ENCODE assay signal across 13 cellular contexts in the genomic region with DNA sequence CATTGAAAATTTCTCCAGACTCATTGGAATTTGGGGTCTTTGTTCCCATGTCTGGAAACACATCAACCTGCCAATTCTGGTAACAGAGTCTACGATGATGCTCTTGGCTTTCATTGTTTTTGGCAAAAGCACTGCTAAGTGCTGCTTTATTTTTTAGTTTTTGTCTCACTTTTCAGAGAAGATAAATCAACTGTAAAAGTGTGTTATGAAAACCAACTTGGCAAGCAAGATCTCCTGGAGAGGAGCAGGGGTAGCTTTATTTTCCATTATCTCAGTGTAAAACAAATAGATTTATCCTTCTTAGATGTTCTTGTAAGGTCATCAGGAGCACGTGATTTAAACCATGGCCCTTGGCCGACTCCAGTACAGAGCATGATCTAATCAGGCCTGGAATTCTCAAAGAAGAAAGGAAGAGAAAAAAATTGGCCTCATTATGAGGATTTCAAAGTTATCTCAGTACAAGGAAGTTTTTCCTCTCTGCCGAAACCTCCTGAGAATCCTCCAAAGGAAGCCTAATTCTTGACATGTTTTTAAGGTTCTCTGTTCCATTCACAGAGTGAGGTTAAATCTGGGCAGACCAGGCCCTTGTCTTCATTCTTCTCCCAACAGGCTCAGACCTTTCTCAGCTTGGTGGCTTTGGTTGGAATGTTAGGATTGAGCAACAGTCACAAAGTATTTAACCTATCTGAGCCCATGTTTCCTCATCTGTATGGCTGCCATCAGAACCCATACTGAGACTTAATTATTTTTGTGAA. TPM values are rescaled to one million over a fixed set of nuclear protein-coding genes. Genes with fewer than 3 reads are reported as not detected.
DNase-seq lines count a peak whose midpoint lies in the region; ATAC-seq, FAIRE-seq and TF ChIP-seq lines count a peak whose summit lies in the region.
"Had no signal": no experiment of that assay in that cellular context is flagged by ENCODE, and none has a peak within 500 bp of the region (broad histone marks: within the 10 kb centered on the region; RNA-seq: fewer than 3 reads in every experiment).

No MANE protein-coding gene starts in this region.

- TF ChIP-seq POLR2A in Peyer's patch (IDR thresholded peaks at IDR 0.05) (no peak), esophagus muscularis mucosa (IDR thresholded peaks at IDR 0.05; ENCODE audit: low read depth) (no peak)

- no peaks in the 10 kb centered on the region for H3K9me3 ChIP-seq in Peyer's patch
- no peaks in the 10 kb centered on the region for H3K9me3 ChIP-seq in esophagus muscularis mucosa
- H3K9me3 ChIP-seq in muscle layer of colon (ENCODE audit: low read length), result no peaks in the 10 kb centered on the region

- DNase-seq in Peyer's patch (peak in 1 of 3 donors; percentile 61), esophagus muscularis mucosa (ENCODE audit: extremely low spot score) (no peak), urothelium cell line (ENCODE audit: low spot score) (peak; percentile 19), LoVo (ENCODE audit: low spot score) (no peak), NCI-H510A (lab: John Stamatoyannopoulos, UW) (no peak)
- DNase-seq: dermis blood vessel endothelial cell; NCI-H524 treated with DMSO at 0.1 percent for 48 hours; stimulated activated CD4-positive, alpha-beta T cell treated with anti-CD3 and anti-CD28 coated beads, Interleukin-12 subunit alpha, Interleukin-12 subunit beta, amount 100 ng/mL, for 4 hours; stimulated activated naive CD4-positive, alpha-beta T cell treated with Interleukin-2 at 50 U/mL for 16 hours had no signal

- ATAC-seq in GM19455 (IDR thresholded peaks at IDR 0.05; ENCODE audit: unreplicated experiment), result no peak

- H3K27ac ChIP-seq in Peyer's patch (peak overlapping the region; percentile 31 to 43 (median 36)), esophagus muscularis mucosa (replicated peaks in 1 of 4) (peak overlapping the region; percentile 44 to 68 (median 57)), muscle layer of colon (ENCODE audit: low read depth, low read length) (peak overlapping the region; percentile 43)

- H3K4me1 ChIP-seq in Peyer's patch (peaks cover 0 to 4% (median 0%) of the 10 kb centered on the region in 4 donors), esophagus muscularis mucosa (peaks cover 13 to 38% (median 22%) of the 10 kb centered on the region in 4 donors), muscle layer of colon (ENCODE audit: insufficient read depth, low read length) (peaks cover 14% of the 10 kb centered on the region)

- TF ChIP-seq EP300 in esophagus muscularis mucosa (IDR thresholded peaks at IDR 0.05), result no peak

- TF ChIP-seq CTCF in Peyer's patch (IDR thresholded peaks at IDR 0.05), result no peak
- TF ChIP-seq CTCF in esophagus muscularis mucosa (IDR thresholded peaks at IDR 0.05), result no peak

- WGBS in esophagus muscularis mucosa, result 33% methylated on average over 4 of the region's 4 CpGs

- no peak for FAIRE-seq in urothelium cell line (lab: Jason Lieb, UNC)

- intact Hi-C loops in esophagus muscularis mucosa (cut with DNase I), result no loop called here

- no peaks in the 10 kb centered on the region for H3K27me3 ChIP-seq in Peyer's patch
- no peaks in the 10 kb centered on the region for H3K27me3 ChIP-seq in esophagus muscularis mucosa
- H3K27me3 ChIP-seq in muscle layer of colon (ENCODE audit: control insufficient read depth in 1 of 2, insufficient read depth in 2 of 2, low read length in 2 of 2), result no peaks in the 10 kb centered on the region

- H3K36me3 ChIP-seq in Peyer's patch (no peaks in the 10 kb centered on the region), esophagus muscularis mucosa (no peaks in the 10 kb centered on the region), muscle layer of colon (ENCODE audit: insufficient read depth, low read length) (no peaks in the 10 kb centered on the region)

- H3K4me3 ChIP-seq in Peyer's patch (no peak overlapping the region), esophagus muscularis mucosa (no peak overlapping the region), muscle layer of colon (ENCODE audit: low read depth in 1 of 2, low read length in 2 of 2) (no peak overlapping the region)

- no peak overlapping the region for H3K9ac ChIP-seq in muscle layer of colon (ENCODE audit: low read length)

RNA-seq across cellular contexts. Expression of gene PAMR1, which starts 16.4 kb away (rescaled TPM):
- 10 to 100 TPM in 2 of 4 donors, 1 to 10 TPM in 2; 2.6 to 64.4 (median 9.5) TPM for total RNA-seq in Peyer's patch
- 10 to 100 TPM in 1 of 4 donors, 1 to 10 TPM in 3; 4.0 to 14.5 (median 7.4) TPM for total RNA-seq in esophagus muscularis mucosa
- total RNA-seq: G401, HT1080 had no signal
